In the genomic region with DNA sequence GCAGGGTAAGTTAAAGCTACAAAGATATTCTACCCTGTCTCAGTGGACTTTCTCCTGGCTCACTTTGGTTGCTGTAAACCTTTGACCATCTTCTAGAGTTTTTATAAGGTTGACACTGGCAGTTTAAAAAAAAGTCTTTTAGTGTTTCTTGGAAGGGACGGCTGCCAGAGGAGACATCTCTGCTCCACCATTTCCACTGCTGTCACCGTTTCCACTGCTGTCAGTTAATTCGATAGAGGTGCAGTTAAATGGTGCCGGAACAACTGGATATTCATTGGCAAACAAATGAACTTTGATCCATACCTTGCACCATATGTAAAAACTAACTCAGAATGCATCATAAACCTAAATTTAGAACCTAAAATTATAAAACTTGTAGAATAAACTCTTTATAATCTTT, we compare ENCODE assay signal across 30 cellular contexts.
"Had no signal": no experiment of that assay in that cellular context is flagged by ENCODE, and none has a peak within 500 bp of the region (broad histone marks: within the 10 kb centered on the region; RNA-seq: fewer than 3 reads in every experiment).

No MANE protein-coding gene starts in this region.

- H3K4me1 Mint-ChIP-seq: immature natural killer cell; naive B cell; natural killer cell; nephron progenitor cell; neural progenitor cell; stimulated activated effector memory CD8-positive, alpha-beta T cell treated with anti-CD3 and anti-CD28 coated beads, Interleukin-12 subunit alpha, Interleukin-12 subunit beta, amount 100 ng/mL, for 72 hours had no signal

- H3K27ac Mint-ChIP-seq: immature natural killer cell; naive B cell; natural killer cell; nephron progenitor cell; neural progenitor cell; progenitor cell of endocrine pancreas; stimulated activated effector memory CD8-positive, alpha-beta T cell treated with anti-CD3 and anti-CD28 coated beads, Interleukin-12 subunit alpha, Interleukin-12 subunit beta, amount 100 ng/mL, for 72 hours; stimulated activated naive CD8-positive, alpha-beta T cell treated with anti-CD3 and anti-CD28 coated beads, Interleukin-15, Interleukin-2, amounts not matched to agents 100 ng/mL and 50 ng/mL, for 24 hours; type B pancreatic cell had no signal

- H3K27ac ChIP-seq: heart left ventricle, left ventricle myocardium inferior, neural progenitor cell, right atrium auricular region, right lobe of liver, suprapubic skin, thoracic aorta, tibial artery, uterus had no signal

- ATAC-seq: heart left ventricle; natural killer cell; right lobe of liver; stimulated activated effector memory CD8-positive, alpha-beta T cell treated with anti-CD3 and anti-CD28 coated beads, Interleukin-12 subunit alpha, Interleukin-12 subunit beta, amount 100 ng/mL, for 72 hours had no signal

- H3K4me3 ChIP-seq: heart left ventricle, left ventricle myocardium inferior, lung, neural progenitor cell, right atrium auricular region, right lobe of liver, suprapubic skin, thoracic aorta, tibial artery, uterus had no signal

- H3K9me3 ChIP-seq: neutrophil, right atrium auricular region, right lobe of liver, suprapubic skin, thoracic aorta, tibial artery, uterus had no signal

- H3K36me3 ChIP-seq: uterus had no signal

- H3K27me3 Mint-ChIP-seq: progenitor cell of endocrine pancreas; stimulated activated naive CD8-positive, alpha-beta T cell treated with anti-CD3 and anti-CD28 coated beads, Interleukin-15, Interleukin-2, amounts not matched to agents 100 ng/mL and 50 ng/mL, for 24 hours; type B pancreatic cell had no signal

- H3K27me3 ChIP-seq: neural progenitor cell, neutrophil, right atrium auricular region, right lobe of liver, suprapubic skin, tibial artery, uterus had no signal

- H3K4me1 ChIP-seq: right atrium auricular region, right lobe of liver, suprapubic skin, tibial artery, uterus had no signal

- H3K9me3 Mint-ChIP-seq: immature natural killer cell; natural killer cell; stimulated activated effector memory CD8-positive, alpha-beta T cell treated with anti-CD3 and anti-CD28 coated beads, Interleukin-12 subunit alpha, Interleukin-12 subunit beta, amount 100 ng/mL, for 72 hours had no signal

- DNase-seq: heart left ventricle; hypothalamus; immature natural killer cell; kidney; left ventricle myocardium inferior; mesendoderm; midbrain; naive B cell; natural killer cell; nephron progenitor cell; occipital lobe; right lobe of liver; stimulated activated CD4-positive, alpha-beta T cell treated with anti-CD3 and anti-CD28 coated beads, Interleukin-12 subunit alpha, Interleukin-12 subunit beta, amount 100 ng/mL, for 4 hours; stimulated activated CD4-positive, alpha-beta T cell treated with anti-CD3 and anti-CD28 coated beads, Interleukin-15, amount 100 ng/mL, for 24 hours; stimulated activated CD4-positive, alpha-beta T cell treated with anti-CD3 and anti-CD28 coated beads, Interleukin-2, amount 100 ng/mL, for 24 hours; stimulated activated CD4-positive, alpha-beta T cell treated with anti-CD3 and anti-CD28 coated beads, Interleukin-4, amount 100 ng/mL, for 1 hour; stimulated activated naive CD4-positive, alpha-beta T cell; tibial artery; uterus had no signal

- FAIRE-seq: islet of Langerhans, kidney had no signal

- H3K4me3 Mint-ChIP-seq: immature natural killer cell; naive B cell; natural killer cell; nephron progenitor cell; neural progenitor cell; stimulated activated effector memory CD8-positive, alpha-beta T cell treated with anti-CD3 and anti-CD28 coated beads, Interleukin-12 subunit alpha, Interleukin-12 subunit beta, amount 100 ng/mL, for 72 hours; stimulated activated naive CD8-positive, alpha-beta T cell treated with anti-CD3 and anti-CD28 coated beads, Interleukin-15, Interleukin-2, amounts not matched to agents 100 ng/mL and 50 ng/mL, for 24 hours; type B pancreatic cell had no signal
